Comparison of ENCODE assay signal across 31 cellular contexts in the genomic region with DNA sequence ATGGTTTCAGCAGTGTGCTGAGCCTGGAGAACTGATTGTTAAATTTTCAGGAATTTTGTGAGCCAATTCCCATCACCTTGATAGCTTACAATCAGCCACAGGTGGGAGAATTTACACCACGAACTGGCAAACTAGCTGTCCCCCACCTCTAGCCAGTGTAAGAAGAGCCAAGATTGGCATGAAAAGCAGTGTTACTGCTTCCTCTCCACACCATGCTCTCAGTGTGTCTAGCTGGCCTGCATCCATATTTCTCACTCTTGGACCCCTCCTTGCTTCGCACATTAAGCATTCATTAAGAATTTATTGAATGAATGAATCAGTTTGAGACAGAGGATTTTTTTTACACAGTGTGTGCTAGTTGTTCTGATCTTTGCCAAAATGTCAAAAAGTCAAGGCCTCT.
"Had no signal": no experiment of that assay in that cellular context is flagged by ENCODE, and none has a peak within 500 bp of the region (broad histone marks: within the 10 kb centered on the region; RNA-seq: fewer than 3 reads in every experiment).

No MANE protein-coding gene starts in this region.

- H3K9me3 ChIP-seq: colonic mucosa, esophagus muscularis mucosa, gastrocnemius medialis had no signal

- H3K4me3 Mint-ChIP-seq: activated CD4-positive, alpha-beta memory T cell treated with anti-CD3 and anti-CD28 coated beads, Interleukin-2, amount 10 ng/mL, durations not matched to agents 7 days and 5 days; activated CD4-positive, alpha-beta T cell treated with anti-CD3 and anti-CD28 coated beads, Interleukin-2, amount 10 ng/mL, durations not matched to agents 7 days and 5 days; activated naive CD8-positive, alpha-beta T cell; activated T-cell treated with anti-CD3 and anti-CD28 coated beads, Interleukin-2, amount 50 U/mL, for 24 hours; activated T-cell treated with anti-CD3 and anti-CD28 coated beads, Interleukin-2, amount 50 U/mL, for 72 hours; dendritic cell treated with granulocyte-macrophage colony-stimulating factor and Interleukin-4, amounts not matched to agents 40 ng/mL and 50 ng/mL, for 4 days; effector memory CD8-positive, alpha-beta T cell; WTC11 had no signal

- H3K4me3 ChIP-seq: cardiac muscle cell, colonic mucosa, dorsolateral prefrontal cortex, esophagus muscularis mucosa, gastrocnemius medialis had no signal

- H3K27me3 Mint-ChIP-seq: activated T-cell treated with anti-CD3 and anti-CD28 coated beads, Interleukin-2, amount 50 U/mL, for 24 hours had no signal

- H3K27ac Mint-ChIP-seq: activated CD4-positive, alpha-beta memory T cell treated with anti-CD3 and anti-CD28 coated beads, Interleukin-2, amount 10 ng/mL, durations not matched to agents 7 days and 5 days; activated CD4-positive, alpha-beta T cell treated with anti-CD3 and anti-CD28 coated beads, Interleukin-2, amount 10 ng/mL, durations not matched to agents 7 days and 5 days; activated naive CD8-positive, alpha-beta T cell; activated T-cell treated with anti-CD3 and anti-CD28 coated beads, Interleukin-2, amount 50 U/mL, for 24 hours; activated T-cell treated with anti-CD3 and anti-CD28 coated beads, Interleukin-2, amount 50 U/mL, for 72 hours; dendritic cell treated with granulocyte-macrophage colony-stimulating factor and Interleukin-4, amounts not matched to agents 40 ng/mL and 50 ng/mL, for 4 days; effector memory CD8-positive, alpha-beta T cell; WTC11 had no signal

- H3K4me1 ChIP-seq: colonic mucosa, gastrocnemius medialis had no signal

- H3K9me3 Mint-ChIP-seq: activated CD4-positive, alpha-beta memory T cell treated with anti-CD3 and anti-CD28 coated beads, Interleukin-2, amount 10 ng/mL, durations not matched to agents 7 days and 5 days; activated CD4-positive, alpha-beta T cell treated with anti-CD3 and anti-CD28 coated beads, Interleukin-2, amount 10 ng/mL, durations not matched to agents 7 days and 5 days; activated T-cell treated with anti-CD3 and anti-CD28 coated beads, Interleukin-2, amount 50 U/mL, for 24 hours; activated T-cell treated with anti-CD3 and anti-CD28 coated beads, Interleukin-2, amount 50 U/mL, for 72 hours; dendritic cell treated with granulocyte-macrophage colony-stimulating factor and Interleukin-4, amounts not matched to agents 40 ng/mL and 50 ng/mL, for 4 days; effector memory CD8-positive, alpha-beta T cell; WTC11 had no signal

- H3K27me3 ChIP-seq: cardiac muscle cell, colonic mucosa, dorsolateral prefrontal cortex, esophagus muscularis mucosa, foreskin keratinocyte, gastrocnemius medialis had no signal

- DNase-seq: activated CD4-positive, alpha-beta memory T cell treated with anti-CD3 and anti-CD28 coated beads, Interleukin-2, amount 10 ng/mL, durations not matched to agents 7 days and 5 days; activated CD4-positive, alpha-beta T cell treated with anti-CD3 and anti-CD28 coated beads for 1 hour; activated CD4-positive, alpha-beta T cell treated with anti-CD3 and anti-CD28 coated beads for 4 hours; activated CD4-positive, alpha-beta T cell treated with anti-CD3 and anti-CD28 coated beads, Interleukin-2, amount 10 ng/mL, durations not matched to agents 7 days and 5 days; activated CD4-positive, alpha-beta T cell treated with anti-CD3 and anti-CD28 coated beads, Interleukin-2, amount 50 U/mL, for 4 hours; activated CD8-positive, alpha-beta memory T cell treated with anti-CD3 and anti-CD28 coated beads, Interleukin-2, amount 50 U/mL, for 48 hours; activated effector memory CD4-positive, alpha-beta T cell treated with Interleukin-2 at 50 U/mL for 16 hours; activated gamma-delta T cell treated with Interleukin-2 at 50 U/mL for 16 hours; activated naive CD4-positive, alpha-beta T cell treated with anti-CD3 and anti-CD28 coated beads, Interleukin-2, amount 50 U/mL, for 16 hours; activated naive CD4-positive, alpha-beta T cell treated with Interleukin-2 at 50 U/mL for 16 hours; activated T-cell treated with anti-CD3 and anti-CD28 coated beads for 4 hours; activated T-cell treated with anti-CD3 and anti-CD28 coated beads, Interleukin-2, amount 50 U/mL, for 24 hours; activated T-cell treated with anti-CD3 and anti-CD28 coated beads, Interleukin-2, amount 50 U/mL, for 72 hours; amniotic stem cell; anterior cingulate cortex; central memory CD4-positive, alpha-beta T cell; cerebellar nuclear complex; colonic mucosa; dorsolateral prefrontal cortex; effector CD4-positive, alpha-beta T cell; effector memory CD8-positive, alpha-beta T cell; erythroblast; foreskin keratinocyte; gastrocnemius medialis; T-helper 2 cell had no signal

- H3K27ac ChIP-seq: cardiac muscle cell, colonic mucosa, dorsolateral prefrontal cortex, esophagus muscularis mucosa, foreskin keratinocyte, gastrocnemius medialis had no signal

- ATAC-seq: activated T-cell treated with anti-CD3 and anti-CD28 coated beads, Interleukin-2, amount 50 U/mL, for 72 hours; effector memory CD8-positive, alpha-beta T cell; foreskin keratinocyte; gastrocnemius medialis; WTC11 had no signal

- H3K36me3 Mint-ChIP-seq: activated naive CD8-positive, alpha-beta T cell; WTC11 had no signal

- H3K36me3 ChIP-seq: cardiac muscle cell, colonic mucosa, esophagus muscularis mucosa, gastrocnemius medialis had no signal

- FAIRE-seq: astrocyte had no signal
